In the genomic region with DNA sequence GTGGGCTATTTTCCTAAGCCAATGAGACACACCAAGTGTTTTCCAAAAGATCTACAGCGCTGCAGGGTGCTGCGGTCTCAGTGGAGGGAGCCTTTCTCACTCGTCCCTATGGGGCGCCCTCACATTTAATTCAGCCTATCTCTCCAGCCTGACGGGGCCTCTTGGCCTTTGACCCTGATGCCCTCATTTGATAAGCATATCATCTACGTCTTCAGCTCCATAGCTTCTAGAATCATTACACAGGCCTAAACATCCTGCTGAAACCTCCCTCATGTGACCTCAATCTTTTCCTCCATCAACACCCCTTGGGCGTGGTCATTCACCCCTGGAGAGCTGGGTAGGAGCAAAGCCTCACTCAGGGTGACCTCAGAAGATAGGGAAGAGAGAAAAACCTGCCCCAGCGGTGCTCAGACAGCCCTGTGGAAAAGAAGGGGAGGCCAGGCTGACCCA, we compare ENCODE assay signal across 1 cellular context.
A peak's percentile ranks its signal among the peaks of the same experiment; 100 is the strongest.
TF ChIP-seq lines count a peak whose summit lies in the region.

No MANE protein-coding gene starts in this region.

TF ChIP-seq in K562, 482 proteins besides CTCF, POLR2A, EP300 and RAD21 (continues in another document):
- TF ChIP-seq SMARCE1 (IDR thresholded peaks at IDR 0.05) = no peak
- TF ChIP-seq, protein P1, sequence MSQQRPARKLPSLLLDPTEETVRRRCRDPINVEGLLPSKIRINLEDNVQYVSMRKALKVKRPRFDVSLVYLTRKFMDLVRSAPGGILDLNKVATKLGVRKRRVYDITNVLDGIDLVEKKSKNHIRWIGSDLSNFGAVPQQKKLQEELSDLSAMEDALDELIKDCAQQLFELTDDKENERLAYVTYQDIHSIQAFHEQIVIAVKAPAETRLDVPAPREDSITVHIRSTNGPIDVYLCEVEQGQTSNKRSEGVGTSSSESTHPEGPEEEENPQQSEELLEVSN (IDR thresholded peaks at IDR 0.05; ENCODE audit: borderline replicate concordance in 1 of 2, extremely low read depth in 1 of 2, insufficient read depth in 1 of 2, insufficient read length in 1 of 2, low read depth in 1 of 2, low read length in 1 of 2, poor library complexity in 1 of 2, severe bottlenecking in 1 of 2) = no peak
- no peak for TF ChIP-seq SAFB2 (IDR thresholded peaks at IDR 0.05; ENCODE audit: borderline replicate concordance, low read depth, low read length, severe bottlenecking)
- TF ChIP-seq, protein P2, sequence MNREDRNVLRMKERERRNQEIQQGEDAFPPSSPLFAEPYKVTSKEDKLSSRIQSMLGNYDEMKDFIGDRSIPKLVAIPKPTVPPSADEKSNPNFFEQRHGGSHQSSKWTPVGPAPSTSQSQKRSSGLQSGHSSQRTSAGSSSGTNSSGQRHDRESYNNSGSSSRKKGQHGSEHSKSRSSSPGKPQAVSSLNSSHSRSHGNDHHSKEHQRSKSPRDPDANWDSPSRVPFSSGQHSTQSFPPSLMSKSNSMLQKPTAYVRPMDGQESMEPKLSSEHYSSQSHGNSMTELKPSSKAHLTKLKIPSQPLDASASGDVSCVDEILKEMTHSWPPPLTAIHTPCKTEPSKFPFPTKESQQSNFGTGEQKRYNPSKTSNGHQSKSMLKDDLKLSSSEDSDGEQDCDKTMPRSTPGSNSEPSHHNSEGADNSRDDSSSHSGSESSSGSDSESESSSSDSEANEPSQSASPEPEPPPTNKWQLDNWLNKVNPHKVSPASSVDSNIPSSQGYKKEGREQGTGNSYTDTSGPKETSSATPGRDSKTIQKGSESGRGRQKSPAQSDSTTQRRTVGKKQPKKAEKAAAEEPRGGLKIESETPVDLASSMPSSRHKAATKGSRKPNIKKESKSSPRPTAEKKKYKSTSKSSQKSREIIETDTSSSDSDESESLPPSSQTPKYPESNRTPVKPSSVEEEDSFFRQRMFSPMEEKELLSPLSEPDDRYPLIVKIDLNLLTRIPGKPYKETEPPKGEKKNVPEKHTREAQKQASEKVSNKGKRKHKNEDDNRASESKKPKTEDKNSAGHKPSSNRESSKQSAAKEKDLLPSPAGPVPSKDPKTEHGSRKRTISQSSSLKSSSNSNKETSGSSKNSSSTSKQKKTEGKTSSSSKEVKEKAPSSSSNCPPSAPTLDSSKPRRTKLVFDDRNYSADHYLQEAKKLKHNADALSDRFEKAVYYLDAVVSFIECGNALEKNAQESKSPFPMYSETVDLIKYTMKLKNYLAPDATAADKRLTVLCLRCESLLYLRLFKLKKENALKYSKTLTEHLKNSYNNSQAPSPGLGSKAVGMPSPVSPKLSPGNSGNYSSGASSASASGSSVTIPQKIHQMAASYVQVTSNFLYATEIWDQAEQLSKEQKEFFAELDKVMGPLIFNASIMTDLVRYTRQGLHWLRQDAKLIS (CRISPR knock-in tag; IDR thresholded peaks at IDR 0.05) = no peak
- TF ChIP-seq NCOA6 (IDR thresholded peaks at IDR 0.05) = no peak
- TF ChIP-seq, protein P3, sequence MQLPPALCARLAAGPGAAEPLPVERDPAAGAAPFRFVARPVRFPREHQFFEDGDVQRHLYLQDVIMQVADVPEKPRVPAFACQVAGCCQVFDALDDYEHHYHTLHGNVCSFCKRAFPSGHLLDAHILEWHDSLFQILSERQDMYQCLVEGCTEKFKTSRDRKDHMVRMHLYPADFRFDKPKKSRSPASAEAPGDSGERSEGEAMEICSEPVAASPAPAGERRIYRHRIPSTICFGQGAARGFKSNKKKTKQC (CRISPR knock-in tag; IDR thresholded peaks at IDR 0.05) = no peak
- TF ChIP-seq PML (IDR thresholded peaks at IDR 0.05; ENCODE audit: low read length) = no peak
- TF ChIP-seq MTA3 (IDR thresholded peaks at IDR 0.05; ENCODE audit: borderline replicate concordance) = no peak
- TF ChIP-seq CREM (IDR thresholded peaks at IDR 0.05; ENCODE audit: low read depth) = peak; percentile 47; the same call in 1 of the 2 replicates
- TF ChIP-seq CBFB (CRISPR knock-in tag; IDR thresholded peaks at IDR 0.05) = no peak
- no peak for TF ChIP-seq ZNF146 (CRISPR knock-in tag; IDR thresholded peaks at IDR 0.05; ENCODE audit: unreplicated experiment)
- TF ChIP-seq HDGF (IDR thresholded peaks at IDR 0.05) = no peak
- TF ChIP-seq NUFIP1 (IDR thresholded peaks at IDR 0.05; ENCODE audit: partially characterized antibody) = no peak
- no peak for TF ChIP-seq ELF1 (tag; IDR thresholded peaks at IDR 0.05)
- no peak for TF ChIP-seq ZC3H11A (IDR thresholded peaks at IDR 0.05; ENCODE audit: low read depth, low read length)
- no peak for TF ChIP-seq ZNF583 (CRISPR knock-in tag; IDR thresholded peaks at IDR 0.05)
- no peak for TF ChIP-seq NFRKB (IDR thresholded peaks at IDR 0.05; ENCODE audit: low read depth)
- TF ChIP-seq HOXB6 (CRISPR knock-in tag; IDR thresholded peaks at IDR 0.05; ENCODE audit: borderline replicate concordance) = no peak
- TF ChIP-seq ZBTB7A (IDR thresholded peaks at IDR 0.05; ENCODE audit: borderline replicate concordance, control insufficient read depth, low read depth, low read length) = no peak
- TF ChIP-seq, protein P4, sequence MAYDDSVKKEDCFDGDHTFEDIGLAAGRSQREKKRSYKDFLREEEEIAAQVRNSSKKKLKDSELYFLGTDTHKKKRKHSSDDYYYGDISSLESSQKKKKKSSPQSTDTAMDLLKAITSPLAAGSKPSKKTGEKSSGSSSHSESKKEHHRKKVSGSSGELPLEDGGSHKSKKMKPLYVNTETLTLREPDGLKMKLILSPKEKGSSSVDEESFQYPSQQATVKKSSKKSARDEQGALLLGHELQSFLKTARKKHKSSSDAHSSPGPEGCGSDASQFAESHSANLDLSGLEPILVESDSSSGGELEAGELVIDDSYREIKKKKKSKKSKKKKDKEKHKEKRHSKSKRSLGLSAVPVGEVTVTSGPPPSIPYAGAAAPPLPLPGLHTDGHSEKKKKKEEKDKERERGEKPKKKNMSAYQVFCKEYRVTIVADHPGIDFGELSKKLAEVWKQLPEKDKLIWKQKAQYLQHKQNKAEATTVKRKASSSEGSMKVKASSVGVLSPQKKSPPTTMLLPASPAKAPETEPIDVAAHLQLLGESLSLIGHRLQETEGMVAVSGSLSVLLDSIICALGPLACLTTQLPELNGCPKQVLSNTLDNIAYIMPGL (CRISPR knock-in tag; IDR thresholded peaks at IDR 0.05) = no peak
- no peak for TF ChIP-seq ZNF75A (CRISPR knock-in tag; IDR thresholded peaks at IDR 0.05)
- TF ChIP-seq RBM34 (IDR thresholded peaks at IDR 0.05; ENCODE audit: borderline replicate concordance, insufficient read depth, low read length) = no peak
- TF ChIP-seq FOSL1 (tag; conservative IDR thresholded peaks at IDR 0.05) = peak; percentile 19; the same call in 1 of the 2 replicates
- no peak for TF ChIP-seq NBN (IDR thresholded peaks at IDR 0.05; ENCODE audit: low read depth)
- TF ChIP-seq SUPT5H (IDR thresholded peaks at IDR 0.05) = no peak
- no peak for TF ChIP-seq MTF1 (CRISPR knock-in tag; IDR thresholded peaks at IDR 0.05; ENCODE audit: borderline replicate concordance)
- TF ChIP-seq, protein P5, sequence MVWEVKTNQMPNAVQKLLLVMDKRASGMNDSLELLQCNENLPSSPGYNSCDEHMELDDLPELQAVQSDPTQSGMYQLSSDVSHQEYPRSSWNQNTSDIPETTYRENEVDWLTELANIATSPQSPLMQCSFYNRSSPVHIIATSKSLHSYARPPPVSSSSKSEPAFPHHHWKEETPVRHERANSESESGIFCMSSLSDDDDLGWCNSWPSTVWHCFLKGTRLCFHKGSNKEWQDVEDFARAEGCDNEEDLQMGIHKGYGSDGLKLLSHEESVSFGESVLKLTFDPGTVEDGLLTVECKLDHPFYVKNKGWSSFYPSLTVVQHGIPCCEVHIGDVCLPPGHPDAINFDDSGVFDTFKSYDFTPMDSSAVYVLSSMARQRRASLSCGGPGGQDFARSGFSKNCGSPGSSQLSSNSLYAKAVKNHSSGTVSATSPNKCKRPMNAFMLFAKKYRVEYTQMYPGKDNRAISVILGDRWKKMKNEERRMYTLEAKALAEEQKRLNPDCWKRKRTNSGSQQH (CRISPR knock-in tag; IDR thresholded peaks at IDR 0.05) = no peak
- no peak for TF ChIP-seq ZNF785 (CRISPR knock-in tag; IDR thresholded peaks at IDR 0.05)
- no peak for TF ChIP-seq NFE2L1 (tag; IDR thresholded peaks at IDR 0.05; ENCODE audit: borderline replicate concordance, low read depth)
- TF ChIP-seq, protein P6, sequence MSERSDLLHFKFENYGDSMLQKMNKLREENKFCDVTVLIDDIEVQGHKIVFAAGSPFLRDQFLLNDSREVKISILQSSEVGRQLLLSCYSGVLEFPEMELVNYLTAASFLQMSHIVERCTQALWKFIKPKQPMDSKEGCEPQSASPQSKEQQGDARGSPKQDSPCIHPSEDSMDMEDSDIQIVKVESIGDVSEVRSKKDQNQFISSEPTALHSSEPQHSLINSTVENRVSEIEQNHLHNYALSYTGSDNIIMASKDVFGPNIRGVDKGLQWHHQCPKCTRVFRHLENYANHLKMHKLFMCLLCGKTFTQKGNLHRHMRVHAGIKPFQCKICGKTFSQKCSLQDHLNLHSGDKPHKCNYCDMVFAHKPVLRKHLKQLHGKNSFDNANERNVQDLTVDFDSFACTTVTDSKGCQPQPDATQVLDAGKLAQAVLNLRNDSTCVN (CRISPR knock-in tag; IDR thresholded peaks at IDR 0.05) = no peak
- no peak for TF ChIP-seq ETV5 (CRISPR knock-in tag; IDR thresholded peaks at IDR 0.05; ENCODE audit: low read depth)
- no peak for TF ChIP-seq MCM3 (IDR thresholded peaks at IDR 0.05)
- no peak for TF ChIP-seq PTBP1 (IDR thresholded peaks at IDR 0.05; ENCODE audit: low read depth, low read length)
- TF ChIP-seq SMARCA4 (IDR thresholded peaks at IDR 0.05) = no peak
- TF ChIP-seq CBFA2T3 (IDR thresholded peaks at IDR 0.05) = no peak
- TF ChIP-seq TEAD1 (CRISPR knock-in tag; IDR thresholded peaks at IDR 0.05) = peak in 1 of 2 experiments; percentile 68; a peak in 1 of 4 replicates
- TF ChIP-seq, protein P7, sequence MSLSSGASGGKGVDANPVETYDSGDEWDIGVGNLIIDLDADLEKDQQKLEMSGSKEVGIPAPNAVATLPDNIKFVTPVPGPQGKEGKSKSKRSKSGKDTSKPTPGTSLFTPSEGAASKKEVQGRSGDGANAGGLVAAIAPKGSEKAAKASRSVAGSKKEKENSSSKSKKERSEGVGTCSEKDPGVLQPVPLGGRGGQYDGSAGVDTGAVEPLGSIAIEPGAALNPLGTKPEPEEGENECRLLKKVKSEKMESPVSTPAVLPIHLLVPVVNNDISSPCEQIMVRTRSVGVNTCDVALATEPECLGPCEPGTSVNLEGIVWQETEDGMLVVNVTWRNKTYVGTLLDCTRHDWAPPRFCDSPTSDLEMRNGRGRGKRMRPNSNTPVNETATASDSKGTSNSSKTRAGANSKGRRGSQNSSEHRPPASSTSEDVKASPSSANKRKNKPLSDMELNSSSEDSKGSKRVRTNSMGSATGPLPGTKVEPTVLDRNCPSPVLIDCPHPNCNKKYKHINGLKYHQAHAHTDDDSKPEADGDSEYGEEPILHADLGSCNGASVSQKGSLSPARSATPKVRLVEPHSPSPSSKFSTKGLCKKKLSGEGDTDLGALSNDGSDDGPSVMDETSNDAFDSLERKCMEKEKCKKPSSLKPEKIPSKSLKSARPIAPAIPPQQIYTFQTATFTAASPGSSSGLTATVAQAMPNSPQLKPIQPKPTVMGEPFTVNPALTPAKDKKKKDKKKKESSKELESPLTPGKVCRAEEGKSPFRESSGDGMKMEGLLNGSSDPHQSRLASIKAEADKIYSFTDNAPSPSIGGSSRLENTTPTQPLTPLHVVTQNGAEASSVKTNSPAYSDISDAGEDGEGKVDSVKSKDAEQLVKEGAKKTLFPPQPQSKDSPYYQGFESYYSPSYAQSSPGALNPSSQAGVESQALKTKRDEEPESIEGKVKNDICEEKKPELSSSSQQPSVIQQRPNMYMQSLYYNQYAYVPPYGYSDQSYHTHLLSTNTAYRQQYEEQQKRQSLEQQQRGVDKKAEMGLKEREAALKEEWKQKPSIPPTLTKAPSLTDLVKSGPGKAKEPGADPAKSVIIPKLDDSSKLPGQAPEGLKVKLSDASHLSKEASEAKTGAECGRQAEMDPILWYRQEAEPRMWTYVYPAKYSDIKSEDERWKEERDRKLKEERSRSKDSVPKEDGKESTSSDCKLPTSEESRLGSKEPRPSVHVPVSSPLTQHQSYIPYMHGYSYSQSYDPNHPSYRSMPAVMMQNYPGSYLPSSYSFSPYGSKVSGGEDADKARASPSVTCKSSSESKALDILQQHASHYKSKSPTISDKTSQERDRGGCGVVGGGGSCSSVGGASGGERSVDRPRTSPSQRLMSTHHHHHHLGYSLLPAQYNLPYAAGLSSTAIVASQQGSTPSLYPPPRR (CRISPR knock-in tag; IDR thresholded peaks at IDR 0.05; ENCODE audit: borderline replicate concordance) = no peak
- no peak for TF ChIP-seq RHOXF2B (CRISPR knock-in tag; conservative IDR thresholded peaks at IDR 0.05)
- TF ChIP-seq, protein P8, sequence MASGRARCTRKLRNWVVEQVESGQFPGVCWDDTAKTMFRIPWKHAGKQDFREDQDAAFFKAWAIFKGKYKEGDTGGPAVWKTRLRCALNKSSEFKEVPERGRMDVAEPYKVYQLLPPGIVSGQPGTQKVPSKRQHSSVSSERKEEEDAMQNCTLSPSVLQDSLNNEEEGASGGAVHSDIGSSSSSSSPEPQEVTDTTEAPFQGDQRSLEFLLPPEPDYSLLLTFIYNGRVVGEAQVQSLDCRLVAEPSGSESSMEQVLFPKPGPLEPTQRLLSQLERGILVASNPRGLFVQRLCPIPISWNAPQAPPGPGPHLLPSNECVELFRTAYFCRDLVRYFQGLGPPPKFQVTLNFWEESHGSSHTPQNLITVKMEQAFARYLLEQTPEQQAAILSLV (tag; IDR thresholded peaks at IDR 0.05) = no peak
- no peak for TF ChIP-seq KLF13 (tag; IDR thresholded peaks at IDR 0.05; ENCODE audit: borderline replicate concordance, low read depth)
- no peak for TF ChIP-seq HDAC2 (IDR thresholded peaks at IDR 0.05)
- TF ChIP-seq SRSF9 (IDR thresholded peaks at IDR 0.05; ENCODE audit: borderline replicate concordance, low read depth, low read length) = no peak
- TF ChIP-seq NR2F6 (CRISPR knock-in tag; IDR thresholded peaks at IDR 0.05) = peak; percentile 90; the same call in 1 of the 2 replicates
- TF ChIP-seq, protein P9, sequence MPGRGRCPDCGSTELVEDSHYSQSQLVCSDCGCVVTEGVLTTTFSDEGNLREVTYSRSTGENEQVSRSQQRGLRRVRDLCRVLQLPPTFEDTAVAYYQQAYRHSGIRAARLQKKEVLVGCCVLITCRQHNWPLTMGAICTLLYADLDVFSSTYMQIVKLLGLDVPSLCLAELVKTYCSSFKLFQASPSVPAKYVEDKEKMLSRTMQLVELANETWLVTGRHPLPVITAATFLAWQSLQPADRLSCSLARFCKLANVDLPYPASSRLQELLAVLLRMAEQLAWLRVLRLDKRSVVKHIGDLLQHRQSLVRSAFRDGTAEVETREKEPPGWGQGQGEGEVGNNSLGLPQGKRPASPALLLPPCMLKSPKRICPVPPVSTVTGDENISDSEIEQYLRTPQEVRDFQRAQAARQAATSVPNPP (IDR thresholded peaks at IDR 0.05; ENCODE audit: borderline replicate concordance, insufficient read depth, insufficient read length) = no peak
- no peak for TF ChIP-seq PPARD (CRISPR knock-in tag; IDR thresholded peaks at IDR 0.05)
- TF ChIP-seq PHTF2 (CRISPR knock-in tag; IDR thresholded peaks at IDR 0.05) = no peak
- no peak for TF ChIP-seq ELF2 (CRISPR knock-in tag; IDR thresholded peaks at IDR 0.05)
- TF ChIP-seq FUS (optimal IDR thresholded peaks at IDR 0.05; ENCODE audit: low read depth, low read length) = no peak
- TF ChIP-seq RBM15 (IDR thresholded peaks at IDR 0.05; ENCODE audit: insufficient read depth, low read length) = no peak
- TF ChIP-seq MCM7 (IDR thresholded peaks at IDR 0.05) = no peak
- no peak for TF ChIP-seq PYGO2 (tag; IDR thresholded peaks at IDR 0.05)
- no peak for TF ChIP-seq RBM22 (IDR thresholded peaks at IDR 0.05; ENCODE audit: low read depth, low read length, poor library complexity, severe bottlenecking)
- no peak for TF ChIP-seq SLC30A9 (CRISPR knock-in tag; IDR thresholded peaks at IDR 0.05)
